Comparison of ENCODE assay signal across 7 cellular contexts in the genomic region with DNA sequence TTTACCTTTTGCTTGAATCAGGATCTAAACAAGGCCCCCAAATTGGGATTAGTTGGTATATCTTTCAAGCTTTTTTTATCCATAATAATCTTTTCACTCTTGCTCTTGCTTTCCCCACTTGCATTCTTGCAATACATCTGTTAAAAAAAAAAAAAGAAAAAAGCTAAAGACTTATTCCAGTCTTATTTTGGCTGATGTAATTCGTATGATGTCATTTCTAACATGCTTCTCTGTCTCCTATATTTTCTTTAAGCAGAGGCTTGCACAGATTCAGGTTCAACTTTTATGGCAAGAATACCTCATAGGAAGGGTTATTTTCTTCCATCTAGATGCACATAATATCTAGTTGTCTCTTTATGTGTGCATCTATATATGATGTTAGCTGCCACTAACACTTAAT.
"Had no signal": no experiment of that assay in that cellular context is flagged by ENCODE, and none has a peak within 500 bp of the region (broad histone marks: within the 10 kb centered on the region; RNA-seq: fewer than 3 reads in every experiment).

No MANE protein-coding gene starts in this region.

- FAIRE-seq: GM12878, GM12891, GM12892, GM18507, GM19239 had no signal

- ATAC-seq: GM12878 had no signal

- DNase-seq: GDM1, GF-D8 had no signal

- H3K4me3 ChIP-seq: GM12878 had no signal
